Comparison of ENCODE assay signal across 1 cellular context in the genomic region with DNA sequence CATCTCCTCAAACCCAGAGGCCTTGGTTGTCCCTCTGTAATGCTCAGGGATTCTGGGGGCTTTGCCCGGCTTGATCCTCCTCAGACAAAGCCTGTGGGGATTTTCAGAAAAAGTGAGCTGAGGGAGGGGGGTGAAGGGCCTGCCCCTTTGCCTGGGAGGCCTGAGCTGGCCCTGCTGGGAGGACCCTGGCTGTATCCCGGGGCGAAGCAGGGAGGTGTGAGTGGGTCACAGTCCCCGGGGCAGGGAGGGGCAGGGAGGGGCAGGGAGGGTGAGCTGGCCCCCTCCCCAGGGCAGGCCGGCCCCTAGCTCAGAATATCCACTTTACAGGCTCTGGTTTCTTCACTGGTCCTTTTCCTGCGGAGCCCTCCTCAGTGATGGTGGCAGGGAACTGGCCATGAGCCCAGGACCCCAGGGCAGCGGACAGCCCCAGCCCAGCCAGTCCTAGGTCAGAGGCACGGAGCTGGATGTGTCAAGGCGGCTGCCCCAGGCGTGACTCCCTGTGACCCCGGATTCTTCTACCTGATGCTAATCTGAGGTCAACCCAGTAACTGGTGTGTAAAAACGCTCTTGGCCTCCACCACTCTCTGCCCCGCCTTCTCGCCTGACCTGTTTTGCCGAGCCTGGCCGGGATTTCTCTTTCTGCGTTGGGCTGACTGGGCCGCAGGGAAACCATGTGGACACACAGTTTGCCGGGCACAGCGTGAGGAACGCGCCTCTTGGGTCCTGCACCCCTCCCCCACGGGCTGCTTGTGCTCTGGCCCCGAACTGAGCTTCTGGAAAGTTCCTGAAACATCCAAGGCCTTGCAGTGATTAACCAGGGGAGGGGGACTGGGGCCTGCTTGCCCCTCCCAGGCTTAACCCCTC.
A peak's percentile ranks its signal among the peaks of the same experiment; 100 is the strongest.
TF ChIP-seq lines count a peak whose summit lies in the region.

No MANE protein-coding gene starts in this region.

TF ChIP-seq in H1, 55 proteins besides CTCF, POLR2A, EP300 and RAD21:
- TF ChIP-seq SAP30 (IDR thresholded peaks at IDR 0.05; ENCODE audit: insufficient read depth, insufficient replicate concordance, low read length) (peak; percentile 27), NANOG (IDR thresholded peaks at IDR 0.05; ENCODE audit: insufficient read depth, low read depth, low read length, poor library complexity, severe bottlenecking) (no peak), POLR2AphosphoS5 (IDR thresholded peaks at IDR 0.05; ENCODE audit: low read depth, low read length) (0 out of 2 replicates have a peak, but pooled peaks have one; percentile 48), RNF2 (IDR thresholded peaks at IDR 0.05; ENCODE audit: borderline replicate concordance, low read depth, low read length, missing control alignments, poor library complexity, severe bottlenecking) (no peak), TAF1 (IDR thresholded peaks at IDR 0.05; ENCODE audit: low read depth, low read length) (0 out of 2 replicates have a peak, but pooled peaks have one; percentile 43), GABPA (IDR thresholded peaks at IDR 0.05; ENCODE audit: borderline replicate concordance, insufficient read depth, low read length) (peak; percentile 62; the same call in 1 of the 2 replicates), JUND (IDR thresholded peaks at IDR 0.05; ENCODE audit: low read length) (no peak), POU5F1 (IDR thresholded peaks at IDR 0.05; ENCODE audit: low read depth, low read length) (no peak), CEBPB (IDR thresholded peaks at IDR 0.05; ENCODE audit: low read depth, low read length) (no peak), BACH1 (IDR thresholded peaks at IDR 0.05; ENCODE audit: low read length) (0 out of 2 replicates have a peak, but pooled peaks have one; percentile 0), RBBP5 (IDR thresholded peaks at IDR 0.05; ENCODE audit: borderline replicate concordance, low read depth, low read length) (no peak), SIN3A (conservative IDR thresholded peaks at IDR 0.05 in 1 of 2, IDR thresholded peaks at IDR 0.05 in 1 of 2; ENCODE audit: low read depth in 1 of 2, low read length in 2 of 2) (0 out of 4 replicates have a peak, but pooled peaks have one; percentile 13 to 69), TCF12 (IDR thresholded peaks at IDR 0.05; ENCODE audit: low read depth, low read length) (no peak), E2F6 (IDR thresholded peaks at IDR 0.05) (peak; percentile 56), MAFK (IDR thresholded peaks at IDR 0.05; ENCODE audit: low read depth, low read length) (no peak), RXRA (IDR thresholded peaks at IDR 0.05; ENCODE audit: insufficient read depth, low read depth, low read length) (0 out of 2 replicates have a peak, but pooled peaks have one; percentile 62), SP1 (IDR thresholded peaks at IDR 0.05; ENCODE audit: low read depth, low read length) (peak; percentile 56; the same call in 1 of the 2 replicates), CHD2 (IDR thresholded peaks at IDR 0.05; ENCODE audit: low read length) (no peak; the same call in 1 of the 2 replicates), CREB1 (IDR thresholded peaks at IDR 0.05) (no peak), CHD1 (IDR thresholded peaks at IDR 0.05; ENCODE audit: low read depth, low read length) (no peak), TAF7 (optimal IDR thresholded peaks at IDR 0.05; ENCODE audit: borderline replicate concordance, low read depth, low read length) (peak; percentile 45), KDM1A (IDR thresholded peaks at IDR 0.05; ENCODE audit: borderline replicate concordance, low read length) (no peak), BRCA1 (IDR thresholded peaks at IDR 0.05; ENCODE audit: low read depth, low read length) (no peak), MAX (IDR thresholded peaks at IDR 0.05) (peak; percentile 90)
